In the genomic region with DNA sequence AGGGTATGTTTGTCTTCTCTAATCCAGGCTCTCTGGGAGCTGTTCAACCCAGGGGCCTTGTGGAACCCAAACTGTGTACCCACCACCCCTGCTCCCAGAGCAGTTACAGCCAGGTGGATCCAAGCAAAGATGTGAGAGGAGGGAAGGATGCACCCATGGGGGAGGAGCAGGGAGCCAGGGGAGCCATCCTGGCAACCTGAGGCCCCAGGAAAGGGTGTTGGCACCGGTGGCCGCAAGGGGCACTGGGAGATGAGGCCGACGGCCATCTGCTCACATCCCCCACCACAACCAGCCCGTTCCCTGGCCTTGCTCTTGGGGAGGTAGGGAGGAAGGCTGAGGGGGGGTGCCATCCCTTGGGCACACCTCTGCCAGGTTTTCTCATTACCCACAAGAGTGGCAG, we compare ENCODE assay signal across 11 cellular contexts. TPM values are rescaled to one million over a fixed set of nuclear protein-coding genes. Genes with fewer than 3 reads are reported as not detected.
DNase-seq lines count a peak whose midpoint lies in the region; ATAC-seq and TF ChIP-seq lines count a peak whose summit lies in the region.
"Had no signal": no experiment of that assay in that cellular context is flagged by ENCODE, and none has a peak within 500 bp of the region (broad histone marks: within the 10 kb centered on the region; RNA-seq: fewer than 3 reads in every experiment).

No MANE protein-coding gene starts in this region.

- peaks cover 91% of the 10 kb centered on the region for H3K4me1 ChIP-seq in CD4-positive, alpha-beta memory T cell (ENCODE audit: insufficient read depth, low read length)
- no peaks in the 10 kb centered on the region; the same call in 1 of the 2 replicates for H3K4me1 ChIP-seq in H9 (ENCODE audit: insufficient read depth, low read length)
- H3K4me1 ChIP-seq in neuronal stem cell (ENCODE audit: control insufficient read depth in 2 of 2, insufficient read depth in 1 of 2, low read depth in 1 of 2, low read length in 2 of 2): peaks cover 14 to 20% of the 10 kb centered on the region in 2 donors
- peaks cover 9% of the 10 kb centered on the region for H3K4me1 ChIP-seq in foreskin keratinocyte
- H3K4me1 ChIP-seq: gastrocnemius medialis had no signal

- peak overlapping the region in 7 of 8 donors; percentile 7 to 89 (median 85) for H3K4me3 Mint-ChIP-seq in CD4-positive, alpha-beta memory T cell
- no peak overlapping the region; a peak in 1 of 5 replicates for H3K4me3 Mint-ChIP-seq in H9
- H3K4me3 Mint-ChIP-seq in activated naive CD8-positive, alpha-beta T cell treated with anti-CD3 and anti-CD28 coated beads, Interleukin-2, amount 10 ng/mL, durations not matched to agents 7 days and 5 days: peak overlapping the region; percentile 86
- H3K4me3 Mint-ChIP-seq: effector memory CD8-positive, alpha-beta T cell had no signal

- no peak overlapping the region for H3K27ac Mint-ChIP-seq in CD4-positive, alpha-beta memory T cell
- H3K27ac Mint-ChIP-seq in H9: peak overlapping the region in 1 of 3 experiments; percentile 79; a peak in 3 of 7 replicates
- H3K27ac Mint-ChIP-seq in activated naive CD8-positive, alpha-beta T cell treated with anti-CD3 and anti-CD28 coated beads, Interleukin-2, amount 10 ng/mL, durations not matched to agents 7 days and 5 days: no peak overlapping the region
- H3K27ac Mint-ChIP-seq: effector memory CD8-positive, alpha-beta T cell had no signal

- H4K8ac ChIP-seq in H9 (replicated peaks; ENCODE audit: insufficient read length, low read depth, low read length): no peak overlapping the region
- H4K8ac ChIP-seq in neuronal stem cell (ENCODE audit: low read depth, low read length): no peak overlapping the region

- H3K4me3 ChIP-seq in CD4-positive, alpha-beta memory T cell (ENCODE audit: low read length in 2 of 2): peak overlapping the region in 1 of 2 donors; percentile 25
- H3K4me3 ChIP-seq in neuronal stem cell (ENCODE audit: low read length in 2 of 2): no peak overlapping the region
- H3K4me3 ChIP-seq: gastrocnemius medialis, right lobe of liver had no signal

- H2AK5ac ChIP-seq in H9 (ENCODE audit: insufficient read length, low read length): no peak overlapping the region
- peak overlapping the region; percentile 26 for H2AK5ac ChIP-seq in neuronal stem cell (ENCODE audit: low read depth, low read length)

- no peaks in the 10 kb centered on the region for H4K20me1 ChIP-seq in H9 (ENCODE audit: control insufficient read depth, insufficient read depth, insufficient read length)

- H4K91ac ChIP-seq in H9 (ENCODE audit: insufficient read length, low read depth, low read length) (peak overlapping the region; percentile 94), neuronal stem cell (ENCODE audit: low read depth, low read length, poor library complexity) (no peak overlapping the region)

- intact Hi-C loops in CD4-positive, alpha-beta memory T cell (cut with micrococcal nuclease): no loop called here

- H2BK15ac ChIP-seq in H9 (ENCODE audit: low read depth, low read length): no peak overlapping the region
- no peak overlapping the region for H2BK15ac ChIP-seq in neuronal stem cell (ENCODE audit: low read length)

- H3K9me3 ChIP-seq in CD4-positive, alpha-beta memory T cell (ENCODE audit: control insufficient read depth in 1 of 2, low read length in 2 of 2): no peaks in the 10 kb centered on the region
- H3K9me3 ChIP-seq in H9 (ENCODE audit: control insufficient read depth, low read depth, low read length) (no peaks in the 10 kb centered on the region), neuronal stem cell (replicated peaks in 1 of 2; ENCODE audit: control insufficient read depth in 2 of 2, insufficient read depth in 1 of 2, low read depth in 1 of 2, low read length in 2 of 2) (no peaks in the 10 kb centered on the region)
- H3K9me3 ChIP-seq: gastrocnemius medialis, right lobe of liver had no signal

- peak overlapping the region; percentile 88 for H3K27ac ChIP-seq in CD4-positive, alpha-beta memory T cell (ENCODE audit: low read depth, low read length)
- H3K27ac ChIP-seq in H9 (ENCODE audit: insufficient read length, low read depth, low read length): no peak overlapping the region
- H3K27ac ChIP-seq in neuronal stem cell (replicated peaks; ENCODE audit: low read length): no peak overlapping the region
- H3K27ac ChIP-seq in foreskin keratinocyte: no peak overlapping the region
- H3K27ac ChIP-seq: gastrocnemius medialis, right lobe of liver had no signal

- WGBS in H9 (ENCODE audit: extremely low coverage, insufficient read length, low lambda C conversion rate): no CpG with 5 or more reads among the region's 5 CpGs
- no CpG with 5 or more reads among the region's 5 CpGs for WGBS in neuronal stem cell (ENCODE audit: extremely low coverage in 2 of 2, insufficient read length in 2 of 2, insufficient replicate concordance in 1 of 2), 2 donors

- H3K56ac ChIP-seq in H9 (ENCODE audit: insufficient read length, low read depth, low read length): no peak overlapping the region

- H3K27me3 Mint-ChIP-seq in CD4-positive, alpha-beta memory T cell: no peaks in the 10 kb centered on the region
- H3K27me3 Mint-ChIP-seq in H9 (ENCODE audit: low read depth): no peaks in the 10 kb centered on the region; the same call in 1 of the 2 replicates
- no peaks in the 10 kb centered on the region for H3K27me3 Mint-ChIP-seq in activated naive CD8-positive, alpha-beta T cell treated with anti-CD3 and anti-CD28 coated beads, Interleukin-2, amount 10 ng/mL, durations not matched to agents 7 days and 5 days
- H3K27me3 Mint-ChIP-seq: effector memory CD8-positive, alpha-beta T cell had no signal

- CTCF ChIA-PET in CD4-positive, alpha-beta memory T cell (lab: Charles Lee; ENCODE audit: partially characterized antibody): interaction anchor here (1.0 to 7.5 kb wide), 12 partner anchors 10 to 85 kb away, joined by 3 to 80 read pairs (median 5); no protein-coding TSS in a partner anchor

- no peak overlapping the region for H3K23ac ChIP-seq in H9 (ENCODE audit: insufficient read length, low read depth, low read length)
- no peak overlapping the region for H3K23ac ChIP-seq in neuronal stem cell (ENCODE audit: low read depth, low read length, poor library complexity)

- no peak overlapping the region for H3T11ph ChIP-seq in H9 (ENCODE audit: low read length)

- H2BK120ac ChIP-seq in H9 (ENCODE audit: low read depth, low read length, poor library complexity, severe bottlenecking) (no peak overlapping the region), neuronal stem cell (ENCODE audit: low read depth, low read length) (peak overlapping the region; percentile 14)

- no peak overlapping the region for H4K5ac ChIP-seq in H9 (ENCODE audit: insufficient read length, low read depth, low read length)

- peaks cover 0 to 3% (median 0%) of the 10 kb centered on the region in 8 donors for H3K9me3 Mint-ChIP-seq in CD4-positive, alpha-beta memory T cell
- no peaks in the 10 kb centered on the region; a peak in 1 of 5 replicates for H3K9me3 Mint-ChIP-seq in H9
- H3K9me3 Mint-ChIP-seq in activated naive CD8-positive, alpha-beta T cell treated with anti-CD3 and anti-CD28 coated beads, Interleukin-2, amount 10 ng/mL, durations not matched to agents 7 days and 5 days: no peaks in the 10 kb centered on the region
- H3K9me3 Mint-ChIP-seq: effector memory CD8-positive, alpha-beta T cell had no signal

- H3K79me1 ChIP-seq in H9 (ENCODE audit: insufficient read depth, low read depth, low read length, poor library complexity, severe bottlenecking) (no peaks in the 10 kb centered on the region), neuronal stem cell (ENCODE audit: low read depth, low read length) (no peaks in the 10 kb centered on the region)

- no peak overlapping the region for H3K4me2 ChIP-seq in H9 (ENCODE audit: insufficient read depth, insufficient read length, low read length)
- H3K4me2 ChIP-seq in neuronal stem cell (ENCODE audit: insufficient read depth, low read length, poor library complexity, severe bottlenecking): no peak overlapping the region

- no peak overlapping the region for H2AFZ ChIP-seq in H9 (ENCODE audit: low read length)
- H2AFZ ChIP-seq in neuronal stem cell (ENCODE audit: low read length): peak overlapping the region; percentile 70

- peak overlapping the region; percentile 77; the same call in 1 of the 2 replicates for H3K14ac ChIP-seq in H9 (ENCODE audit: insufficient read depth, low read length)
- no peak overlapping the region for H3K14ac ChIP-seq in neuronal stem cell (ENCODE audit: low read length)

- H2BK12ac ChIP-seq in H9 (ENCODE audit: insufficient read length, low read depth, low read length) (peak overlapping the region; percentile 82), neuronal stem cell (ENCODE audit: low read length) (no peak overlapping the region)

- H3K36me3 Mint-ChIP-seq in CD4-positive, alpha-beta memory T cell: peaks cover 14 to 17% of the 10 kb centered on the region in 2 donors
- peaks cover 0 to 5% (median 2%) of the 10 kb centered on the region in 3 experiments; a peak in 5 of 7 replicates for H3K36me3 Mint-ChIP-seq in H9 (ENCODE audit: insufficient read depth in 1 of 3, low read depth in 3 of 3)
- peaks cover 5% of the 10 kb centered on the region for H3K36me3 Mint-ChIP-seq in activated naive CD8-positive, alpha-beta T cell treated with anti-CD3 and anti-CD28 coated beads, Interleukin-2, amount 10 ng/mL, durations not matched to agents 7 days and 5 days

- peak overlapping the region; percentile 65 for H2BK20ac ChIP-seq in H9 (ENCODE audit: low read depth, low read length, poor library complexity, severe bottlenecking)

- H2BK5ac ChIP-seq in H9 (ENCODE audit: insufficient read length, low read length): no peak overlapping the region
- no peak overlapping the region for H2BK5ac ChIP-seq in neuronal stem cell (ENCODE audit: low read length)

- POLR2A ChIA-PET in CD4-positive, alpha-beta memory T cell (lab: Charles Lee; ENCODE audit: partially characterized antibody): interaction anchor here (0.7 to 18.1 kb wide), 26 partner anchors 8 to 927 kb away, joined by 3 to 415 read pairs (median 6); partner anchors contain the start of genes CMTM6, CMTM7 and STT3B
- POLR2A ChIA-PET in activated naive CD8-positive, alpha-beta T cell treated with anti-CD3 and anti-CD28 coated beads, Interleukin-2, amount 10 ng/mL, durations not matched to agents 7 days and 5 days (lab: Charles Lee): interaction anchor here (1.1 to 8.1 kb wide), 11 partner anchors 20 to 69 kb away, joined by 3 to 112 read pairs (median 9); no protein-coding TSS in a partner anchor

- TF ChIP-seq CTCF in H9 (conservative IDR thresholded peaks at IDR 0.05): no peak
- TF ChIP-seq CTCF in foreskin keratinocyte (conservative IDR thresholded peaks at IDR 0.05): no peak

- H3K9ac ChIP-seq in H9 (ENCODE audit: extremely low read depth, insufficient read length, low read length) (no peak overlapping the region), neuronal stem cell (ENCODE audit: low read depth, low read length, poor library complexity) (no peak overlapping the region)

- peaks cover 3% of the 10 kb centered on the region for H3K23me2 ChIP-seq in H9 (ENCODE audit: insufficient read length, low read depth, low read length, poor library complexity, severe bottlenecking)

- no peaks in the 10 kb centered on the region for H3K79me2 ChIP-seq in H9 (ENCODE audit: insufficient read depth, low read length)

- no peak for DNase-seq in CD4-positive, alpha-beta memory T cell
- DNase-seq in H9 (no peak), neuronal stem cell (ENCODE audit: low spot score) (no peak), foreskin keratinocyte (no peak), HUDEP-2 (lab: John Stamatoyannopoulos, UW; ENCODE audit: unreplicated experiment in 76 of 76) (no peak), NOMO-1 treated with dmso at 0.1 percent for 144 hours (lab: John Stamatoyannopoulos, UW; ENCODE audit: unreplicated experiment) (no peak)
- peak; percentile 50 for DNase-seq in activated naive CD8-positive, alpha-beta T cell treated with anti-CD3 and anti-CD28 coated beads, Interleukin-2, amount 10 ng/mL, durations not matched to agents 7 days and 5 days
- DNase-seq: gastrocnemius medialis, kidney glomerular epithelial cell, right lobe of liver had no signal

- no peaks in the 10 kb centered on the region for H3K27me3 ChIP-seq in CD4-positive, alpha-beta memory T cell (ENCODE audit: insufficient read depth, low read length)
- H3K27me3 ChIP-seq in H9 (ENCODE audit: insufficient read depth, low read length) (no peaks in the 10 kb centered on the region), neuronal stem cell (ENCODE audit: control insufficient read depth in 3 of 3, insufficient read depth in 3 of 3, low read depth in 1 of 3, low read length in 3 of 3) (no peaks in the 10 kb centered on the region), foreskin keratinocyte (no peaks in the 10 kb centered on the region)
- H3K27me3 ChIP-seq: gastrocnemius medialis, right lobe of liver had no signal

- ATAC-seq in activated naive CD8-positive, alpha-beta T cell treated with anti-CD3 and anti-CD28 coated beads, Interleukin-2, amount 10 ng/mL, durations not matched to agents 7 days and 5 days (ENCODE audit: low read depth): no peak
- ATAC-seq in foreskin keratinocyte: no peak
- ATAC-seq: gastrocnemius medialis had no signal

- H3K4ac ChIP-seq in H9 (ENCODE audit: low read depth, low read length) (peak overlapping the region; percentile 54; the same call in 1 of the 2 replicates), neuronal stem cell (ENCODE audit: low read length) (no peak overlapping the region)

- peaks cover 2% of the 10 kb centered on the region for H3K36me3 ChIP-seq in CD4-positive, alpha-beta memory T cell (ENCODE audit: insufficient read depth, low read length)
- peaks cover 0 to 33% of the 10 kb centered on the region in 2 donors for H3K36me3 ChIP-seq in neuronal stem cell (replicated peaks in 1 of 2; ENCODE audit: control insufficient read depth in 2 of 2, insufficient read depth in 2 of 2, low read length in 2 of 2)
- H3K36me3 ChIP-seq: gastrocnemius medialis, right lobe of liver had no signal

- peaks cover 40 to 43% (median 40%) of the 10 kb centered on the region in 4 donors for H3K4me1 Mint-ChIP-seq in CD4-positive, alpha-beta memory T cell
- H3K4me1 Mint-ChIP-seq in H9: peaks cover 29 to 30% of the 10 kb centered on the region in 2 experiments
- peaks cover 41% of the 10 kb centered on the region for H3K4me1 Mint-ChIP-seq in activated naive CD8-positive, alpha-beta T cell treated with anti-CD3 and anti-CD28 coated beads, Interleukin-2, amount 10 ng/mL, durations not matched to agents 7 days and 5 days

- H3K18ac ChIP-seq in H9 (ENCODE audit: insufficient read length, low read depth, low read length) (peak overlapping the region; percentile 67), neuronal stem cell (ENCODE audit: low read length) (peak overlapping the region; percentile 88)

RNA-seq across cellular contexts. Expression of gene CMTM6, which starts 43.2 kb away (rescaled TPM):
- 10 to 100 TPM; 30.3 to 34.8 TPM for total RNA-seq in CD4-positive, alpha-beta memory T cell
- polyA plus RNA-seq in CD4-positive, alpha-beta memory T cell: 100 to 1,000 TPM in 1 of 2 donors, 10 to 100 TPM in 1; 89.7 to 230 TPM
- 42.7 and 43.5 TPM in 2 replicates for total RNA-seq in H9 (2021)
- 10 to 100 TPM; 37.8 to 38.0 TPM for total RNA-seq in activated naive CD8-positive, alpha-beta T cell treated with anti-CD3 and anti-CD28 coated beads, Interleukin-2, amount 10 ng/mL, durations not matched to agents 7 days and 5 days
- 38.0 TPM for polyA plus RNA-seq in neuronal stem cell (2013, experiment 1 of 2)
- 39.3 TPM for polyA plus RNA-seq in neuronal stem cell (2013, experiment 2 of 2)
- total RNA-seq in foreskin keratinocyte: 64.3 and 66.8 TPM in 2 replicates
- 24.3 and 29.0 TPM in 2 replicates for polyA plus RNA-seq in foreskin keratinocyte

Comparison
In these comparisons a context has a peak if more than half of its experiments do, and no peak if none do; other contexts are left out.
1. H3K4me3 Mint-ChIP-seq: peak in CD4-positive, alpha-beta memory T cell (7 of 8) and activated naive CD8-positive, alpha-beta T cell treated with anti-CD3 and anti-CD28 coated beads, Interleukin-2, amount 10 ng/mL, durations not matched to agents 7 days and 5 days (single experiment); none in H9 (0 of 2).